12 cellular contexts compared by ENCODE assay signal in genomic region chr7:86978804-86979506, GRCh38.
DNase-seq lines count a peak whose midpoint lies in the region; ATAC-seq, FAIRE-seq and TF ChIP-seq lines count a peak whose summit lies in the region.
"Had no signal": no experiment of that assay in that cellular context is flagged by ENCODE, and none has a peak within 500 bp of the region (broad histone marks: within the 10 kb centered on the region; RNA-seq: fewer than 3 reads in every experiment).

No MANE protein-coding gene starts in this region.

- H3K36me3 Mint-ChIP-seq in stimulated activated naive B cell treated with anti-CD40 and anti-IgM and Interleukin-4, amounts not matched to agents 10 μg/mL and 1 μg/mL and 100 μg/mL, for 72 hours = peaks cover 5 to 7% of the 10 kb centered on the region in 2 donors

- no peak overlapping the region for H3K27ac Mint-ChIP-seq in stimulated activated naive B cell treated with anti-CD40 and anti-IgM and Interleukin-4, amounts not matched to agents 10 μg/mL and 1 μg/mL and 100 μg/mL, for 72 hours

- BruUV-seq in HepG2 (replicated peaks; lab: Mats Ljungman, UMichigan) = no TSS peak

- TF ChIP-seq POLR2A in HepG2 (IDR thresholded peaks at IDR 0.05; ENCODE audit: insufficient read depth in 1 of 2, low read depth in 2 of 2, low read length in 2 of 2) (no peak), right lobe of liver (IDR thresholded peaks at IDR 0.05) (no peak), thyroid gland (IDR thresholded peaks at IDR 0.05) (no peak)

- no peaks in the 10 kb centered on the region for H3K36me3 ChIP-seq in HepG2 (replicated peaks in 1 of 2; ENCODE audit: control insufficient read depth in 1 of 2, insufficient read depth in 2 of 2, low read length in 2 of 2)
- H3K36me3 ChIP-seq in right lobe of liver = no peaks in the 10 kb centered on the region
- no peaks in the 10 kb centered on the region for H3K36me3 ChIP-seq in Loucy (ENCODE audit: insufficient read depth, low read length)
- no peaks in the 10 kb centered on the region for H3K36me3 ChIP-seq in thyroid gland
- H3K36me3 ChIP-seq in SK-N-SH (replicated peaks in 1 of 2; ENCODE audit: control insufficient read depth in 1 of 2, insufficient read depth in 2 of 2, low read length in 1 of 2) = no peaks in the 10 kb centered on the region
- H3K36me3 ChIP-seq: BLaER1, gastrocnemius medialis had no signal

- DNase-seq in HepG2 (ENCODE audit: low spot score) = no peak
- no peak for DNase-seq in right lobe of liver
- no peak for DNase-seq in stimulated activated naive B cell treated with anti-CD40 and anti-IgM and Interleukin-4, amounts not matched to agents 10 μg/mL and 1 μg/mL and 100 μg/mL, for 72 hours
- no peak for DNase-seq in thyroid gland
- DNase-seq in SK-N-SH = no peak
- DNase-seq in NOMO-1 treated with DMSO at 0.1 percent for 48 hours (lab: John Stamatoyannopoulos, UW; ENCODE audit: unreplicated experiment) = no peak
- DNase-seq: gastrocnemius medialis, SIG-M5 had no signal

- intact Hi-C loops in HepG2 (cut with micrococcal nuclease; ENCODE audit: unreplicated experiment) = no loop called here
- intact Hi-C loops in right lobe of liver (cut with DNase I) = no loop called here
- intact Hi-C loops in thyroid gland (cut with DNase I) = no loop called here

- no peaks in the 10 kb centered on the region for H3F3A ChIP-seq in Loucy (ENCODE audit: low read depth)
- no peaks in the 10 kb centered on the region for H3F3A ChIP-seq in SK-N-SH (replicated peaks; ENCODE audit: insufficient read depth)

- no peaks in the 10 kb centered on the region for H3K27me3 ChIP-seq in HepG2 (ENCODE audit: control insufficient read depth in 1 of 2, insufficient read depth in 2 of 2, low read length in 2 of 2)
- H3K27me3 ChIP-seq in right lobe of liver = no peaks in the 10 kb centered on the region
- H3K27me3 ChIP-seq in Loucy (ENCODE audit: insufficient read depth, low read length, poor library complexity, severe bottlenecking) = no peaks in the 10 kb centered on the region
- no peaks in the 10 kb centered on the region for H3K27me3 ChIP-seq in thyroid gland
- H3K27me3 ChIP-seq in SK-N-SH (ENCODE audit: insufficient read depth) = no peaks in the 10 kb centered on the region
- H3K27me3 ChIP-seq: BLaER1, gastrocnemius medialis had no signal

- ATAC-seq in HepG2 (no peak), right lobe of liver (no peak), HG02642 (IDR thresholded peaks at IDR 0.05; ENCODE audit: poor library complexity, unreplicated experiment) (peak; percentile 87)
- ATAC-seq in stimulated activated naive B cell treated with anti-CD40 and anti-IgM and Interleukin-4, amounts not matched to agents 10 μg/mL and 1 μg/mL and 100 μg/mL, for 72 hours (replicated peaks) = peak; percentile 91 to 93
- ATAC-seq: gastrocnemius medialis had no signal

- no peak overlapping the region for H3K4me3 ChIP-seq in HepG2 (replicated peaks in 1 of 3; ENCODE audit: insufficient read depth in 1 of 3, low read depth in 2 of 3, low read length in 3 of 3)
- no peak overlapping the region for H3K4me3 ChIP-seq in right lobe of liver
- H3K4me3 ChIP-seq in Loucy (ENCODE audit: low read length, poor library complexity, severe bottlenecking) = no peak overlapping the region
- H3K4me3 ChIP-seq in thyroid gland (replicated peaks in 1 of 3) = no peak overlapping the region
- H3K4me3 ChIP-seq in SK-N-SH (ENCODE audit: low read depth in 2 of 2, low read length in 1 of 2) = no peak overlapping the region
- H3K4me3 ChIP-seq: BLaER1, gastrocnemius medialis had no signal

- TF ChIP-seq RAD21 in HepG2 (CRISPR knock-in tag; IDR thresholded peaks at IDR 0.05) (no peak), SK-N-SH (IDR thresholded peaks at IDR 0.05; ENCODE audit: low read length) (no peak)

- POLR2A ChIA-PET in HepG2 (lab: Yijun Ruan, JAX) = no interaction called here
- POLR2A ChIA-PET in SK-N-SH (lab: Yijun Ruan, JAX) = no interaction called here

- H3K9ac ChIP-seq in HepG2 (ENCODE audit: insufficient read depth, low read depth, low read length) (no peak overlapping the region), Loucy (ENCODE audit: low read depth, low read length, poor library complexity, severe bottlenecking) (no peak overlapping the region), SK-N-SH (no peak overlapping the region)
- H3K9ac ChIP-seq: BLaER1 had no signal

- H3K9me3 ChIP-seq in HepG2 (ENCODE audit: low read length) (no peaks in the 10 kb centered on the region), right lobe of liver (no peaks in the 10 kb centered on the region), Loucy (ENCODE audit: insufficient read depth, low read depth, low read length) (no peaks in the 10 kb centered on the region), thyroid gland (no peaks in the 10 kb centered on the region), SK-N-SH (no peaks in the 10 kb centered on the region)
- H3K9me3 ChIP-seq: gastrocnemius medialis had no signal

- H3K4me1 ChIP-seq in HepG2 (ENCODE audit: insufficient read depth, low read length) (peaks cover 20% of the 10 kb centered on the region), right lobe of liver (no peaks in the 10 kb centered on the region), Loucy (ENCODE audit: insufficient read depth, low read length, poor library complexity, severe bottlenecking) (peaks cover 15% of the 10 kb centered on the region), thyroid gland (no peaks in the 10 kb centered on the region), SK-N-SH (ENCODE audit: control insufficient read depth in 1 of 2, insufficient read depth in 2 of 2, low read depth in 1 of 2, low read length in 1 of 2) (peaks cover 5 to 6% of the 10 kb centered on the region in 2 experiments; a peak in 3 of 4 replicates)
- H3K4me1 ChIP-seq: BLaER1, gastrocnemius medialis had no signal

- no peaks in the 10 kb centered on the region for H4K20me1 ChIP-seq in HepG2 (ENCODE audit: insufficient read depth, low read length)
- no peaks in the 10 kb centered on the region for H4K20me1 ChIP-seq in Loucy (ENCODE audit: insufficient read depth, low read length, poor library complexity, severe bottlenecking)
- H4K20me1 ChIP-seq in SK-N-SH (ENCODE audit: insufficient read depth) = peaks cover 8% of the 10 kb centered on the region; the same call in 1 of the 2 replicates
- H4K20me1 ChIP-seq: BLaER1 had no signal

- peaks cover 7 to 8% of the 10 kb centered on the region in 2 donors for H3K9me3 Mint-ChIP-seq in stimulated activated naive B cell treated with anti-CD40 and anti-IgM and Interleukin-4, amounts not matched to agents 10 μg/mL and 1 μg/mL and 100 μg/mL, for 72 hours

- TF ChIP-seq EP300 in HepG2 (IDR thresholded peaks at IDR 0.05; ENCODE audit: low read depth in 2 of 2, low read length in 2 of 2) (no peak), HepG2 (CRISPR knock-in tag; IDR thresholded peaks at IDR 0.05; ENCODE audit: borderline replicate concordance) (no peak), SK-N-SH (IDR thresholded peaks at IDR 0.05; ENCODE audit: borderline replicate concordance in 1 of 2, low read depth in 1 of 2, low read length in 1 of 2) (no peak)

- FAIRE-seq in HepG2 (lab: Jason Lieb, UNC) = no peak
- FAIRE-seq: astrocyte had no signal

- H3K27me3 Mint-ChIP-seq in stimulated activated naive B cell treated with anti-CD40 and anti-IgM and Interleukin-4, amounts not matched to agents 10 μg/mL and 1 μg/mL and 100 μg/mL, for 72 hours = peaks cover 3 to 22% of the 10 kb centered on the region in 2 donors

- peaks cover 1 to 16% of the 10 kb centered on the region in 2 donors for H3K4me1 Mint-ChIP-seq in stimulated activated naive B cell treated with anti-CD40 and anti-IgM and Interleukin-4, amounts not matched to agents 10 μg/mL and 1 μg/mL and 100 μg/mL, for 72 hours

- H2AFZ ChIP-seq in HepG2 (ENCODE audit: low read length) (no peak overlapping the region), Loucy (ENCODE audit: low read length) (no peak overlapping the region), SK-N-SH (ENCODE audit: low read depth) (no peak overlapping the region)

- in situ Hi-C loops in HepG2 (cut with HindIII; ENCODE audit: extremely low pct_ligation_motif_present, low pct_unique_long_range_greater_than_20kb) = no loop called here

- WGBS in HepG2 (ENCODE audit: low lambda C conversion rate) = 52% methylated on average over 3 of the region's 3 CpGs
- 33% methylated on average over 3 of the region's 3 CpGs for WGBS in right lobe of liver (ENCODE audit: insufficient coverage, low coverage, low lambda C conversion rate, missing lambda C conversion rate)
- 52 to 54% methylated on average over 3 of the region's 3 CpGs for WGBS in thyroid gland, 2 donors
- WGBS in SK-N-SH (ENCODE audit: low lambda C conversion rate) = 73% methylated on average over 3 of the region's 3 CpGs

- H3K27ac ChIP-seq in HepG2 (ENCODE audit: extremely low read length, insufficient read depth, low read length) (no peak overlapping the region), right lobe of liver (no peak overlapping the region), thyroid gland (no peak overlapping the region), SK-N-SH (ENCODE audit: low read depth in 2 of 2, low read length in 1 of 2) (no peak overlapping the region)
- H3K27ac ChIP-seq: BLaER1, gastrocnemius medialis had no signal

- no peak overlapping the region for H3K4me2 ChIP-seq in HepG2 (ENCODE audit: low read depth, low read length)
- peak overlapping the region; percentile 38 for H3K4me2 ChIP-seq in Loucy (ENCODE audit: low read depth, low read length, poor library complexity, severe bottlenecking)
- H3K4me2 ChIP-seq in SK-N-SH = no peak overlapping the region
- H3K4me2 ChIP-seq: BLaER1 had no signal

- H3K4me3 Mint-ChIP-seq in stimulated activated naive B cell treated with anti-CD40 and anti-IgM and Interleukin-4, amounts not matched to agents 10 μg/mL and 1 μg/mL and 100 μg/mL, for 72 hours = no peak overlapping the region

- CTCF ChIA-PET in HepG2 (lab: Yijun Ruan, JAX; ENCODE audit: low intra/inter-chr PET ratio, low total read pairs) (no interaction called here), SK-N-SH (lab: Yijun Ruan, JAX) (interaction anchor here (0.9 to 1.6 kb wide), 2 partner anchors 8 to 16 kb away, joined by 4 read pairs; no protein-coding TSS in a partner anchor)

- no peaks in the 10 kb centered on the region for H3K79me2 ChIP-seq in HepG2 (ENCODE audit: insufficient read depth, low read length)
- H3K79me2 ChIP-seq in Loucy (ENCODE audit: insufficient read depth, low read length) = no peaks in the 10 kb centered on the region
- H3K79me2 ChIP-seq in SK-N-SH (ENCODE audit: insufficient read depth) = peaks cover 10% of the 10 kb centered on the region; the same call in 1 of the 2 replicates

- no peaks in the 10 kb centered on the region for H3K9me2 ChIP-seq in Loucy (replicated peaks; ENCODE audit: low read depth, low read length)
- no peaks in the 10 kb centered on the region for H3K9me2 ChIP-seq in SK-N-SH

- TF ChIP-seq CTCF in HepG2 (CRISPR knock-in tag; IDR thresholded peaks at IDR 0.05) (no peak), right lobe of liver (IDR thresholded peaks at IDR 0.05) (no peak), Loucy (conservative IDR thresholded peaks at IDR 0.05; ENCODE audit: low read length) (no peak), thyroid gland (IDR thresholded peaks at IDR 0.05) (no peak), SK-N-SH (IDR thresholded peaks at IDR 0.05) (no peak)

TF ChIP-seq in HepG2, 621 proteins besides CTCF, POLR2A, EP300 and RAD21 (continues in another document):
- peak; percentile 23; the same call in 1 of the 2 replicates for TF ChIP-seq CEBPB (IDR thresholded peaks at IDR 0.05; ENCODE audit: borderline replicate concordance, low read depth, low read length)

TF ChIP-seq in SK-N-SH, 30 proteins besides CTCF, POLR2A, EP300 and RAD21 (continues in another document):
- TF ChIP-seq TCF12 (IDR thresholded peaks at IDR 0.05) = no peak

Comparison
In these comparisons a context has a peak if more than half of its experiments do, and no peak if none do; other contexts are left out.
1. ATAC-seq: peak in HG02642 (single experiment) and stimulated activated naive B cell treated with anti-CD40 and anti-IgM and Interleukin-4, amounts not matched to agents 10 μg/mL and 1 μg/mL and 100 μg/mL, for 72 hours (2 of 2); none in HepG2 (single experiment) and right lobe of liver (0 of 4).